Comparison of ENCODE assay signal across 21 cellular contexts in genomic region chr18:13234528-13234795, GRCh38. TPM values are rescaled to one million over a fixed set of nuclear protein-coding genes. Genes with fewer than 3 reads are reported as not detected.
DNase-seq lines count a peak whose midpoint lies in the region; ATAC-seq and TF ChIP-seq lines count a peak whose summit lies in the region.
"Had no signal": no experiment of that assay in that cellular context is flagged by ENCODE, and none has a peak within 500 bp of the region (broad histone marks: within the 10 kb centered on the region; RNA-seq: fewer than 3 reads in every experiment).

No MANE protein-coding gene starts in this region.

- no peak for TF ChIP-seq CTCF in breast epithelium (IDR thresholded peaks at IDR 0.05)
- TF ChIP-seq CTCF in MCF 10A (IDR thresholded peaks at IDR 0.05; ENCODE audit: unreplicated experiment) = no peak
- no peak for TF ChIP-seq CTCF in colonic mucosa (IDR thresholded peaks at IDR 0.05)
- TF ChIP-seq CTCF in upper lobe of right lung (IDR thresholded peaks at IDR 0.05) = no peak

- H3K27me3 ChIP-seq in breast epithelium (no peaks in the 10 kb centered on the region), colonic mucosa (no peaks in the 10 kb centered on the region), upper lobe of right lung (no peaks in the 10 kb centered on the region)

- no peak for TF ChIP-seq POLR2A in breast epithelium (IDR thresholded peaks at IDR 0.05)

- no peak overlapping the region for H3K4me3 Mint-ChIP-seq in MCF 10A (ENCODE audit: unreplicated experiment)

- no peaks in the 10 kb centered on the region for H3K4me1 Mint-ChIP-seq in MCF 10A (ENCODE audit: insufficient read depth, unreplicated experiment)

- ATAC-seq in upper lobe of right lung = no peak
- ATAC-seq in GM18861 (IDR thresholded peaks at IDR 0.05; ENCODE audit: unreplicated experiment) = no peak
- ATAC-seq: HCT116 had no signal

- no peaks in the 10 kb centered on the region for H3K36me3 Mint-ChIP-seq in MCF 10A (ENCODE audit: insufficient read depth, unreplicated experiment)

- CTCF ChIA-PET in MCF 10A (lab: Yijun Ruan, JAX) = no interaction called here

- H3K4me3 ChIP-seq in breast epithelium (no peak overlapping the region), colonic mucosa (no peak overlapping the region), upper lobe of right lung (no peak overlapping the region)

- H3K9me3 ChIP-seq in breast epithelium (no peaks in the 10 kb centered on the region), colonic mucosa (no peaks in the 10 kb centered on the region), upper lobe of right lung (no peaks in the 10 kb centered on the region)

- in situ Hi-C loops in G401 (cut with HindIII; ENCODE audit: low sequenced_read_pairs) = no loop called here

- H3K27ac Mint-ChIP-seq in MCF 10A (ENCODE audit: low read depth, unreplicated experiment) = no peak overlapping the region

- H3K36me3 ChIP-seq in breast epithelium (no peaks in the 10 kb centered on the region), colonic mucosa (no peaks in the 10 kb centered on the region), upper lobe of right lung (no peaks in the 10 kb centered on the region)

- H3K9ac ChIP-seq in colonic mucosa (ENCODE audit: low read depth in 2 of 2, low read length in 2 of 2) = no peak overlapping the region
- H3K9ac ChIP-seq: KMS-11 had no signal

- peaks cover 0 to 4% of the 10 kb centered on the region in 2 donors for H3K4me1 ChIP-seq in breast epithelium
- no peaks in the 10 kb centered on the region for H3K4me1 ChIP-seq in colonic mucosa
- no peaks in the 10 kb centered on the region for H3K4me1 ChIP-seq in upper lobe of right lung

- H3K9me3 Mint-ChIP-seq in MCF 10A (ENCODE audit: unreplicated experiment) = no peaks in the 10 kb centered on the region

- DNase-seq in breast epithelium (ENCODE audit: low spot score in 2 of 2) (no peak), MCF 10A (ENCODE audit: unreplicated experiment) (no peak), colonic mucosa (peak; percentile 14), mesenteric fat pad (ENCODE audit: low spot score) (peak; percentile 47), upper lobe of right lung (peak; percentile 37), G401 (ENCODE audit: low spot score) (no peak), occipital lobe (lab: John Stamatoyannopoulos, UW) (no peak)
- DNase-seq: DMS53, GF-D8, GOT3, IMR-90, NCI-H1694 treated with DMSO at 0.1 percent for 48 hours, NCI-H2081 treated with DMSO at 0.1 percent for 48 hours, NCI-H2171 treated with DMSO at 0.1 percent for 48 hours, NCI-H446, NCI-H526 treated with DMSO at 0.1 percent for 48 hours, OCI-M1, Right ventricle myocardium superior had no signal

- intact Hi-C loops in breast epithelium (cut with DNase I; ENCODE audit: low total_unique reads) = no loop called here
- intact Hi-C loops in MCF 10A (cut with micrococcal nuclease) = no loop called here
- intact Hi-C loops in colonic mucosa (cut with DNase I) = no loop called here
- intact Hi-C loops in upper lobe of right lung (cut with DNase I) = no loop called here

- peak overlapping the region; percentile 88 to 92 for H3K27ac ChIP-seq in breast epithelium
- no peak overlapping the region for H3K27ac ChIP-seq in colonic mucosa
- no peak overlapping the region for H3K27ac ChIP-seq in upper lobe of right lung
- H3K27ac ChIP-seq: KMS-11 had no signal

- BruUV-seq in MCF 10A (replicated peaks; lab: Mats Ljungman, UMichigan) = no TSS peak

- no peaks in the 10 kb centered on the region for H3K27me3 Mint-ChIP-seq in MCF 10A (ENCODE audit: insufficient read depth, unreplicated experiment)

- POLR2A ChIA-PET in MCF 10A (lab: Yijun Ruan, JAX) = no interaction called here

RNA-seq across cellular contexts. Expression of gene LDLRAD4, which starts 15.9 kb away (rescaled TPM):
- total RNA-seq in breast epithelium = 10 to 100 TPM; 28.5 to 94.3 (median 42.9) TPM
- not detected in 2 replicates for total RNA-seq in MCF 10A (2022)
- total RNA-seq in colonic mucosa = 10 to 100 TPM; 11.7 to 17.0 TPM
- 39.6 TPM for total RNA-seq in mesenteric fat pad
- 18.4 TPM for total RNA-seq in upper lobe of right lung
- total RNA-seq in G401 (2014; rRNA removed; shearing (Covaris generic)) = 0.06 TPM in 1 of 2 replicates, not detected in the other
- total RNA-seq in occipital lobe = 129 TPM
- total RNA-seq: IMR-90 had no signal

Comparison
In these comparisons a context has a peak if more than half of its experiments do, and no peak if none do; other contexts are left out.
1. RNA of gene LDLRAD4, which starts 15.9 kb away (total RNA-seq): 129 TPM in occipital lobe (single experiment), 28.5 to 94.3 TPM in breast epithelium, 39.6 TPM in mesenteric fat pad (single experiment), 18.4 TPM in upper lobe of right lung (single experiment) and 11.7 to 17.0 TPM in colonic mucosa; not detected in MCF 10A and 0.06 TPM in G401; every median in the first group is over 10 times any median in the second.
2. DNase-seq: peak in colonic mucosa (single experiment), mesenteric fat pad (single experiment) and upper lobe of right lung (single experiment); none in breast epithelium (0 of 2), MCF 10A (single experiment), G401 (single experiment) and occipital lobe (single experiment).
3. H3K27ac ChIP-seq: peak in breast epithelium (2 of 2); none in colonic mucosa (single experiment) and upper lobe of right lung (single experiment).